Comparison of ENCODE assay signal across 8 cellular contexts in the genomic region with DNA sequence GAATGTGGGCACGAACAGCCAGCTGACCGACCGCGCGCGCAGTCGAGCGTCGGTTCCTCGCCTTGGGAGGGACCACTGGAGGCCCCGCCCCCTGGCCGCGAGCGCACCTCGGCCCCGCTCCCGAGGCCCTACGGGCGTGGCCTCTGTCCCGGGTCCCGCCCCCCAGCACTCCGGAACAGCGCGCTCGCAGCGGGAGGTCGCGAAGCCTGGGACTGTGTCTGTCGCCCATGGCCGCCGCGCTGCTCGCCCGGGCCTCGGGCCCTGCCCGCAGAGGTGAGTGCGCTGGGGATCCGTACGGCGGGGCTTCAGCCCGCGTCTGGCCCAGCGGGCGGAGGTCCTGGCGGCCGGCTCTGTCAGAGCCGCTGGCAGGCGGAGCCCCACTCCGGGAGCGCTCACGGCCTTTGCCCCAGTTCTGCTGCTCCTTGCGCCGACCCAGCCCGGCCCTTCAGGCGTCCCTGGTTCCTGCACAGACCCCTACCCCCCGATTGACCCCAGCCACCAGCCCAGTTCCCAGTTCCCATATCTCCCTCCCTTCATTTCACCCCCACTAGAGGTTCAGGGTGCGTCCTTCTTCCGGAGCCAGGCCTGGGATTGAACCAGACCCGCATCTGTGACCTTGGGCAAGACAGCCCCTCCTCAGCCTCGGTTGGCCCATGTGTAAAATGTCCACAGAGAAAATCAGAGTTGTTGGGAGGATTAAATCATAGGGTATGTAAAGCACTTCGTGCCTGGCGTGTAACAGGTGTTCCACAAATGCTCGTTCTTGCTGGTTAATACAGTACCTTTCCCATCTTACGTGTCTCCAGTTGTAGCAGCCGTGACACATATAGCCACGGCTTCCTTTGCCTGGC. TPM values are rescaled to one million over a fixed set of nuclear protein-coding genes. Genes with fewer than 3 reads are reported as not detected.
A peak's percentile ranks its signal among the peaks of the same experiment; 100 is the strongest.
DNase-seq lines count a peak whose midpoint lies in the region; ATAC-seq and TF ChIP-seq lines count a peak whose summit lies in the region.

A gene with protein sequence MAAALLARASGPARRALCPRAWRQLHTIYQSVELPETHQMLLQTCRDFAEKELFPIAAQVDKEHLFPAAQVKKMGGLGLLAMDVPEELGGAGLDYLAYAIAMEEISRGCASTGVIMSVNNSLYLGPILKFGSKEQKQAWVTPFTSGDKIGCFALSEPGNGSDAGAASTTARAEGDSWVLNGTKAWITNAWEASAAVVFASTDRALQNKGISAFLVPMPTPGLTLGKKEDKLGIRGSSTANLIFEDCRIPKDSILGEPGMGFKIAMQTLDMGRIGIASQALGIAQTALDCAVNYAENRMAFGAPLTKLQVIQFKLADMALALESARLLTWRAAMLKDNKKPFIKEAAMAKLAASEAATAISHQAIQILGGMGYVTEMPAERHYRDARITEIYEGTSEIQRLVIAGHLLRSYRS (plus strand): TSS at position 168 of the 851 bp plus-strand sequence. CDS start 60 bp downstream, at position 228.

- intact Hi-C loops in T-helper 1 cell treated with Interleukin-12 subunit alpha and Interleukin-12 subunit beta and Interleukin-4 antibody, amounts not matched to agents 30 ng/mL and 1 ng/mL, for 36 hours (cut with micrococcal nuclease): loop anchor here (1.0 to 2.0 kb wide), 6 partner anchors 12 to 571 kb away; a partner anchor contains a TSS
- intact Hi-C loops in adrenal gland (cut with DNase I): no loop called here
- intact Hi-C loops in left ventricle myocardium superior (cut with micrococcal nuclease): no loop called here
- intact Hi-C loops in psoas muscle (cut with DNase I): loop anchor here (5.0 kb wide), 1 partner anchor 246 kb away; no protein-coding TSS in a partner anchor

- H3K4me3 ChIP-seq in adrenal gland: peak within 1 kb of the TSS; percentile 22 to 52 (median 38)
- H3K4me3 ChIP-seq in psoas muscle: peak within 1 kb of the TSS; percentile 91

- peaks cover 9 to 25% of the 10 kb centered on the region in 2 donors for H3K4me1 ChIP-seq in adrenal gland (replicated peaks in 1 of 2)
- H3K4me1 ChIP-seq in psoas muscle: peaks cover 24% of the 10 kb centered on the region

- peak; percentile 98 for ATAC-seq in HG02759 (IDR thresholded peaks at IDR 0.05; ENCODE audit: unreplicated experiment)
- peak; percentile 98 for ATAC-seq in left ventricle myocardium superior
- ATAC-seq in psoas muscle: peak; percentile 96 to 99 (median 98)

- TF ChIP-seq POLR2A in adrenal gland (IDR thresholded peaks at IDR 0.05): peak in 1 of 2 donors; percentile 76

- peaks cover 0 to 60% of the 10 kb centered on the region in 2 donors for H3K36me3 ChIP-seq in adrenal gland (replicated peaks in 1 of 2)
- peaks cover 7 to 73% of the 10 kb centered on the region in 2 donors for H3K36me3 ChIP-seq in psoas muscle (ENCODE audit: insufficient read depth in 1 of 2, low read depth in 1 of 2)

- no peaks in the 10 kb centered on the region for H3K27me3 ChIP-seq in adrenal gland
- H3K27me3 ChIP-seq in psoas muscle (ENCODE audit: insufficient read depth in 3 of 3, low read length in 2 of 3): no peaks in the 10 kb centered on the region

- WGBS in adrenal gland, 4 donors: 6 to 21% (median 12%) methylated on average over 20 to 66 of the region's 66 CpGs
- WGBS in psoas muscle, 3 donors: 2 to 6% (median 3%) methylated on average over 46 to 66 of the region's 66 CpGs

- TF ChIP-seq CTCF in GM13977 (IDR thresholded peaks at IDR 0.05; ENCODE audit: extremely low read depth, insufficient read depth, missing control alignments): no peak
- peak in 1 of 6 experiments; percentile 14 for TF ChIP-seq CTCF in adrenal gland (IDR thresholded peaks at IDR 0.05)
- TF ChIP-seq CTCF in psoas muscle (IDR thresholded peaks at IDR 0.05): no peak

- H3K27ac ChIP-seq in adrenal gland (peak within 1 kb of the TSS; percentile 53 to 80 (median 73)), psoas muscle (peak within 1 kb of the TSS; percentile 92)

- in situ Hi-C loops in GM13977 (cut with MboI; ENCODE audit: low pct_unique_long_range_greater_than_20kb, low sequenced_read_pairs, unreplicated experiment): no loop called here

- DNase-seq in GM13977 (ENCODE audit: low spot score) (peak; percentile 99), NCI-H1417 treated with DMSO at 0.1 percent for 48 hours (lab: John Stamatoyannopoulos, UW) (peak; percentile 64), adrenal gland (peak; percentile 88 to 95 (median 93)), left ventricle myocardium superior (peak; percentile 96), psoas muscle (peak; percentile 92 to 96), ureter (ENCODE audit: low spot score) (peak; percentile 88)

- H3K9me3 ChIP-seq in adrenal gland (replicated peaks in 1 of 3) (no peaks in the 10 kb centered on the region), psoas muscle (no peaks in the 10 kb centered on the region)

RNA-seq across cellular contexts. Expression of the gene that starts here (rescaled TPM):
- 12.6 and 13.7 TPM in 2 replicates for total RNA-seq in T-helper 1 cell treated with Interleukin-12 subunit alpha and Interleukin-12 subunit beta and Interleukin-4 antibody, amounts not matched to agents 30 ng/mL and 1 ng/mL, for 36 hours
- total RNA-seq in adrenal gland (100 to 1,000 TPM in 4 of 8 donors, 10 to 100 TPM in 4; 54.9 to 179 (median 97.4) TPM), left ventricle myocardium superior (108 TPM), psoas muscle (100 to 1,000 TPM in 2 of 4 donors, 10 to 100 TPM in 2; 81.9 to 109 (median 102) TPM), ureter (14.2 TPM)
- polyA plus RNA-seq in adrenal gland (10 to 100 TPM in 2 of 3 donors, 1 to 10 TPM in 1; 6.2 to 68.4 (median 53.9) TPM), psoas muscle (100 to 1,000 TPM; 106 to 120 (median 106) TPM)

Comparison
In these comparisons a context has a peak if more than half of its experiments do, and no peak if none do; other contexts are left out.
1. Peak in every context shown above with its lines: DNase-seq, ATAC-seq, H3K4me3 ChIP-seq and H3K27ac ChIP-seq.
2. intact Hi-C loops: an anchor here in T-helper 1 cell treated with Interleukin-12 subunit alpha and Interleukin-12 subunit beta and Interleukin-4 antibody, amounts not matched to agents 30 ng/mL and 1 ng/mL, for 36 hours (1.0 to 2.0 kb wide) and psoas muscle (5.0 kb wide); none called in adrenal gland and left ventricle myocardium superior.